10 cellular contexts compared by ENCODE assay signal in genomic region chr2:238728322-238729260, GRCh38.
DNase-seq lines count a peak whose midpoint lies in the region; ATAC-seq, FAIRE-seq and TF ChIP-seq lines count a peak whose summit lies in the region.
"Had no signal": no experiment of that assay in that cellular context is flagged by ENCODE, and none has a peak within 500 bp of the region (broad histone marks: within the 10 kb centered on the region; RNA-seq: fewer than 3 reads in every experiment).

No MANE protein-coding gene starts in this region.

- no peaks in the 10 kb centered on the region for H3K79me2 ChIP-seq in mesendoderm (ENCODE audit: control insufficient read depth, insufficient read depth, low read length)

- ATAC-seq in GM19351 (IDR thresholded peaks at IDR 0.05; ENCODE audit: unreplicated experiment) = no peak

- no peak overlapping the region for H2AK5ac ChIP-seq in mesendoderm (ENCODE audit: low read length)

- H3K9me3 ChIP-seq in tibial artery = no peaks in the 10 kb centered on the region

- no peaks in the 10 kb centered on the region for H3K4me1 Mint-ChIP-seq in activated naive CD4-positive, alpha-beta T cell treated with anti-CD3 and anti-CD28 coated beads for 36 hours (ENCODE audit: low read depth)
- H3K4me1 Mint-ChIP-seq: activated CD4-positive, alpha-beta T cell treated with anti-CD3 and anti-CD28 coated beads, Interleukin-2, amount 10 ng/mL, durations not matched to agents 7 days and 5 days had no signal

- H3K36me3 ChIP-seq in mesendoderm (ENCODE audit: control insufficient read depth, insufficient read depth, low read length) (no peaks in the 10 kb centered on the region), tibial artery (no peaks in the 10 kb centered on the region)

- H3K4me1 ChIP-seq in mesendoderm (ENCODE audit: control insufficient read depth, low read depth, low read length) (no peaks in the 10 kb centered on the region), tibial artery (peaks cover 0 to 42% (median 25%) of the 10 kb centered on the region in 4 donors)

- intact Hi-C loops in tibial artery (cut with DNase I; ENCODE audit: low total_unique reads) = no loop called here
- intact Hi-C loops in activated naive CD4-positive, alpha-beta T cell treated with anti-CD3 and anti-CD28 coated beads for 36 hours (cut with micrococcal nuclease) = no loop called here

- H3K9ac ChIP-seq in mesendoderm (ENCODE audit: low read length) = no peak overlapping the region

- no peak overlapping the region for H3K4me2 ChIP-seq in mesendoderm (ENCODE audit: low read length)

- H3K4me3 Mint-ChIP-seq in activated naive CD4-positive, alpha-beta T cell treated with anti-CD3 and anti-CD28 coated beads for 36 hours = no peak overlapping the region
- H3K4me3 Mint-ChIP-seq: activated CD4-positive, alpha-beta T cell treated with anti-CD3 and anti-CD28 coated beads, Interleukin-2, amount 10 ng/mL, durations not matched to agents 7 days and 5 days had no signal

- H3K18ac ChIP-seq in mesendoderm (ENCODE audit: low read length) = no peak overlapping the region

- no peak overlapping the region for H3K23ac ChIP-seq in mesendoderm (ENCODE audit: low read length)

- H3K56ac ChIP-seq in mesendoderm (ENCODE audit: low read length) = no peak overlapping the region

- H2BK120ac ChIP-seq in mesendoderm (ENCODE audit: low read depth, low read length) = no peak overlapping the region

- CTCF ChIA-PET in activated naive CD4-positive, alpha-beta T cell treated with anti-CD3 and anti-CD28 coated beads for 36 hours (lab: Charles Lee) = interaction anchor here (0.6 kb wide), 2 partner anchors 209 to 1038 kb away, joined by 3 read pairs; no protein-coding TSS in a partner anchor

- H4K8ac ChIP-seq in mesendoderm (ENCODE audit: low read depth, low read length) = no peak overlapping the region

- no peak overlapping the region for H3K27ac Mint-ChIP-seq in activated naive CD4-positive, alpha-beta T cell treated with anti-CD3 and anti-CD28 coated beads for 36 hours
- H3K27ac Mint-ChIP-seq: activated CD4-positive, alpha-beta T cell treated with anti-CD3 and anti-CD28 coated beads, Interleukin-2, amount 10 ng/mL, durations not matched to agents 7 days and 5 days had no signal

- H3K4me3 ChIP-seq in mesendoderm (ENCODE audit: low read length) (no peak overlapping the region), tibial artery (no peak overlapping the region)

- no peak overlapping the region for H3K4ac ChIP-seq in mesendoderm (ENCODE audit: low read depth, low read length)

- H3K79me1 ChIP-seq in mesendoderm (ENCODE audit: low read length) = no peaks in the 10 kb centered on the region

- H3K36me3 Mint-ChIP-seq in activated naive CD4-positive, alpha-beta T cell treated with anti-CD3 and anti-CD28 coated beads for 36 hours (ENCODE audit: low read depth) = no peaks in the 10 kb centered on the region

- H2BK15ac ChIP-seq in mesendoderm (replicated peaks; ENCODE audit: low read depth) = no peak overlapping the region

- DNase-seq in HTR-8/SVneo (ENCODE audit: insufficient read length, low spot score) (peak; percentile 37), mesendoderm (peak; percentile 89), tibial artery (peak in 1 of 2 donors; percentile 79), NCI-H1417 treated with DMSO at 0.1 percent for 48 hours (lab: John Stamatoyannopoulos, UW) (no peak), SHP77 treated with DMSO at 0.1 percent for 48 hours (lab: John Stamatoyannopoulos, UW) (no peak)
- DNase-seq in activated naive CD4-positive, alpha-beta T cell treated with anti-CD3 and anti-CD28 coated beads for 36 hours = no peak
- DNase-seq: activated CD4-positive, alpha-beta T cell treated with anti-CD3 and anti-CD28 coated beads, Interleukin-2, amount 10 ng/mL, durations not matched to agents 7 days and 5 days; DND-41 had no signal

- no CpG with 5 or more reads among the region's 14 CpGs for WGBS in mesendoderm (ENCODE audit: extremely low coverage, insufficient coverage, low lambda C conversion rate)

- H2BK5ac ChIP-seq in mesendoderm (ENCODE audit: low read length) = no peak overlapping the region

- H3K27ac ChIP-seq in mesendoderm (ENCODE audit: low read depth, low read length) = no peak overlapping the region
- H3K27ac ChIP-seq in tibial artery = peak overlapping the region; percentile 75 to 79

- TF ChIP-seq CTCF in tibial artery (IDR thresholded peaks at IDR 0.05) = no peak

- H3K27me3 ChIP-seq in mesendoderm (ENCODE audit: insufficient read depth, low read length, poor library complexity) = no peaks in the 10 kb centered on the region
- H3K27me3 ChIP-seq in tibial artery = no peaks in the 10 kb centered on the region

- FAIRE-seq in HTR-8/SVneo (lab: Jason Lieb, UNC) = no peak
- FAIRE-seq in endometrium (lab: Jason Lieb, UNC) = peak; percentile 85

- H4K5ac ChIP-seq in mesendoderm (ENCODE audit: low read length) = no peak overlapping the region

- peaks cover 11% of the 10 kb centered on the region for H3K27me3 Mint-ChIP-seq in activated naive CD4-positive, alpha-beta T cell treated with anti-CD3 and anti-CD28 coated beads for 36 hours (ENCODE audit: low read depth)

- H3K9me3 Mint-ChIP-seq in activated naive CD4-positive, alpha-beta T cell treated with anti-CD3 and anti-CD28 coated beads for 36 hours = no peaks in the 10 kb centered on the region
- H3K9me3 Mint-ChIP-seq: activated CD4-positive, alpha-beta T cell treated with anti-CD3 and anti-CD28 coated beads, Interleukin-2, amount 10 ng/mL, durations not matched to agents 7 days and 5 days had no signal

Comparison
In these comparisons a context has a peak if more than half of its experiments do, and no peak if none do; other contexts are left out.
1. DNase-seq: peak in HTR-8/SVneo (single experiment) and mesendoderm (single experiment); none in NCI-H1417 treated with DMSO at 0.1 percent for 48 hours (single experiment), activated naive CD4-positive, alpha-beta T cell treated with anti-CD3 and anti-CD28 coated beads for 36 hours (single experiment) and SHP77 treated with DMSO at 0.1 percent for 48 hours (single experiment).